ENCODE assay signal across 16 cellular contexts in genomic region chr17:50632637-50633036, GRCh38. TPM values are rescaled to one million over a fixed set of nuclear protein-coding genes. Genes with fewer than 3 reads are reported as not detected.
"Had no signal": no experiment of that assay in that cellular context is flagged by ENCODE, and none has a peak within 500 bp of the region (broad histone marks: within the 10 kb centered on the region; RNA-seq: fewer than 3 reads in every experiment).

No MANE protein-coding gene starts in this region.

- H3K27ac Mint-ChIP-seq: nephron progenitor cell had no signal

- H3K9me3 Mint-ChIP-seq: nephron progenitor cell had no signal

- H3K27ac ChIP-seq: esophagus squamous epithelium, left ventricle myocardium inferior, spleen, stomach, thoracic aorta, upper lobe of right lung had no signal

- DNase-seq: activated naive CD4-positive, alpha-beta T cell treated with Interleukin-2 at 50 U/mL for 16 hours; anterior cingulate cortex; cortex of kidney; effector CD8-positive, alpha-beta T cell; esophagus squamous epithelium; hippocampal formation; left ventricle myocardium inferior; nephron progenitor cell; spleen; stomach; upper lobe of right lung had no signal

- H3K9me3 ChIP-seq: esophagus squamous epithelium, left ventricle myocardium inferior, spleen, stomach, thoracic aorta, upper lobe of right lung had no signal

- H3K4me3 Mint-ChIP-seq: nephron progenitor cell had no signal

- FAIRE-seq: endothelial cell of umbilical vein had no signal

- ATAC-seq: activated CD4-positive, CD25-positive, alpha-beta regulatory T cell treated with anti-CD3 and anti-CD28 coated beads, Interleukin-2, amount 50 U/mL, for 24 hours; sciatic nerve; upper lobe of right lung had no signal

- H3K36me3 ChIP-seq: esophagus squamous epithelium, left ventricle myocardium inferior, spleen, stomach, thoracic aorta, upper lobe of right lung had no signal

- H3K4me3 ChIP-seq: esophagus squamous epithelium, left ventricle myocardium inferior, spleen, stomach, thoracic aorta, upper lobe of right lung had no signal

RNA-seq across cellular contexts. Expression of gene ABCC3, which starts 2.0 kb away (rescaled TPM):
- total RNA-seq: activated CD8-positive, alpha-beta memory T cell treated with anti-CD3 and anti-CD28 coated beads for 36 hours had no signal
